ENCODE assay signal across 14 cellular contexts in the genomic region with DNA sequence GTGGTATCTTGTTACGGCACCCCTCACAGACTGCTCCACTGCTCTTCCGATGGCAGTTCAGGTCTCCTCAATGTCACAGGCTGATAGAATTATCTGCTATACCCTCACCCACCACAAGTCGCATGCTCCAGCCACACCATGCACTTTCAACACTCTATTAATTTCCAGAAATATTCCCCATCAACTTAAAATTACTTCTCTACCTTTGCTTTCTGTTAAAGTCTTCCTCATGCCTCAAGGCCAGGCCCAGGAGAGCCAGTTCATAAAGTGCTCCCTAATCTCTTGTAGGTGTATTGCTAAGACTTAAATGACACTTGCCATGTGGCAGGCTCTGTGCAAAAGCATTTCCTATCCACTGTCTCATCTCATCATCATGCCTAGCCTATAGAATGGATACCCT.
A peak's percentile ranks its signal among the peaks of the same experiment; 100 is the strongest.
DNase-seq lines count a peak whose midpoint lies in the region; ATAC-seq and TF ChIP-seq lines count a peak whose summit lies in the region.
"Had no signal": no experiment of that assay in that cellular context is flagged by ENCODE, and none has a peak within 500 bp of the region (broad histone marks: within the 10 kb centered on the region; RNA-seq: fewer than 3 reads in every experiment).

No MANE protein-coding gene starts in this region.

- H3K4me1 ChIP-seq in DND-41 (ENCODE audit: insufficient read depth, low read length): no peaks in the 10 kb centered on the region
- H3K4me1 ChIP-seq in GM23338 (ENCODE audit: insufficient read depth): no peaks in the 10 kb centered on the region
- H3K4me1 ChIP-seq in foreskin keratinocyte: no peaks in the 10 kb centered on the region
- peaks cover 3% of the 10 kb centered on the region for H3K4me1 ChIP-seq in ovary (ENCODE audit: insufficient read depth)
- H3K4me1 ChIP-seq: Peyer's patch had no signal

- no peaks in the 10 kb centered on the region for H3F3A ChIP-seq in GM23338 (replicated peaks; ENCODE audit: low read depth)

- H4K20me1 ChIP-seq in DND-41 (ENCODE audit: insufficient read depth, low read length): no peaks in the 10 kb centered on the region
- no peaks in the 10 kb centered on the region for H4K20me1 ChIP-seq in GM23338 (replicated peaks; ENCODE audit: insufficient read depth)

- H3K36me3 ChIP-seq in DND-41 (ENCODE audit: insufficient read depth, low read length): no peaks in the 10 kb centered on the region
- no peaks in the 10 kb centered on the region for H3K36me3 ChIP-seq in GM23338 (ENCODE audit: insufficient read depth)
- H3K36me3 ChIP-seq in ovary: no peaks in the 10 kb centered on the region
- H3K36me3 ChIP-seq: neutrophil, Peyer's patch had no signal

- no peak overlapping the region for H3K9ac ChIP-seq in DND-41 (ENCODE audit: low read depth, low read length)

- ATAC-seq in DND-41 (ENCODE audit: insufficient read depth, low read depth) (0 out of 3 replicates have a peak, but pooled peaks have one; percentile 33), GM23338 (peak; percentile 90), foreskin keratinocyte (peak; percentile 54), HG02610 (IDR thresholded peaks at IDR 0.05; ENCODE audit: unreplicated experiment) (no peak)
- ATAC-seq in effector memory CD8-positive, alpha-beta T cell (replicated peaks): no peak
- ATAC-seq: activated T-cell treated with anti-CD3 and anti-CD28 coated beads, Interleukin-2, amount 50 U/mL, for 72 hours; left colon had no signal

- no peak overlapping the region for H3K4me3 Mint-ChIP-seq in GM23338
- H3K4me3 Mint-ChIP-seq in effector memory CD8-positive, alpha-beta T cell: no peak overlapping the region
- H3K4me3 Mint-ChIP-seq: activated T-cell treated with anti-CD3 and anti-CD28 coated beads, Interleukin-2, amount 50 U/mL, for 72 hours had no signal

- no peak for TF ChIP-seq EP300 in ovary (IDR thresholded peaks at IDR 0.05)

- H3K79me2 ChIP-seq in DND-41 (ENCODE audit: insufficient read depth, low read length) (no peaks in the 10 kb centered on the region), GM23338 (replicated peaks; ENCODE audit: insufficient read depth) (no peaks in the 10 kb centered on the region)

- no peaks in the 10 kb centered on the region for H3K36me3 Mint-ChIP-seq in GM23338 (ENCODE audit: low read depth)
- H3K36me3 Mint-ChIP-seq in effector memory CD8-positive, alpha-beta T cell (ENCODE audit: insufficient read depth): no peaks in the 10 kb centered on the region

- intact Hi-C loops in ovary (cut with DNase I): no loop called here

- H3K4me3 ChIP-seq in DND-41 (ENCODE audit: low read depth in 1 of 2, low read length in 2 of 2) (no peak overlapping the region), GM23338 (no peak overlapping the region), NB4 (ENCODE audit: low read depth, low read length) (no peak overlapping the region), ovary (no peak overlapping the region)
- H3K4me3 ChIP-seq: Peyer's patch had no signal

- DNase-seq in DND-41 (no peak), GM23338 (ENCODE audit: low spot score) (peak; percentile 33), NB4 (ENCODE audit: low read depth) (peak; percentile 14), foreskin keratinocyte (no peak), ovary (no peak), mesenteric fat pad (ENCODE audit: low spot score) (no peak)
- no peak for DNase-seq in effector memory CD8-positive, alpha-beta T cell
- DNase-seq: activated T-cell treated with anti-CD3 and anti-CD28 coated beads, Interleukin-2, amount 50 U/mL, for 72 hours; COR-L47; left colon; NCI-H1092 treated with DMSO at 0.1 percent for 48 hours; Peyer's patch had no signal

- TF ChIP-seq CTCF in DND-41 (IDR thresholded peaks at IDR 0.05; ENCODE audit: borderline replicate concordance, extremely low read depth, low read length, poor library complexity, severe bottlenecking): peak; percentile 17
- peak; percentile 20 to 56 for TF ChIP-seq CTCF in GM23338 (conservative IDR thresholded peaks at IDR 0.05; ENCODE audit: low read depth in 2 of 2)
- no peak for TF ChIP-seq CTCF in NB4 (IDR thresholded peaks at IDR 0.05; ENCODE audit: low read depth, low read length)
- peak; percentile 19 for TF ChIP-seq CTCF in foreskin keratinocyte (conservative IDR thresholded peaks at IDR 0.05)
- TF ChIP-seq CTCF in ovary (IDR thresholded peaks at IDR 0.05): no peak

- 80 to 98% (median 94%) methylated on average over 3 of the region's 3 CpGs for WGBS in ovary, 3 donors

- H3K4me1 Mint-ChIP-seq in GM23338: no peaks in the 10 kb centered on the region; the same call in 1 of the 3 replicates
- no peaks in the 10 kb centered on the region for H3K4me1 Mint-ChIP-seq in effector memory CD8-positive, alpha-beta T cell (ENCODE audit: low read depth in 2 of 2)

- no peaks in the 10 kb centered on the region; the same call in 1 of the 2 replicates for H3K9me2 ChIP-seq in GM23338 (ENCODE audit: insufficient read depth)

- H3K9me3 ChIP-seq in DND-41 (ENCODE audit: insufficient read depth, low read length, severe bottlenecking): no peaks in the 10 kb centered on the region
- H3K9me3 ChIP-seq in ovary: no peaks in the 10 kb centered on the region
- H3K9me3 ChIP-seq: neutrophil, Peyer's patch had no signal

- no peaks in the 10 kb centered on the region; the same call in 2 of the 3 replicates for H3K9me3 Mint-ChIP-seq in GM23338
- H3K9me3 Mint-ChIP-seq in effector memory CD8-positive, alpha-beta T cell: no peaks in the 10 kb centered on the region

- H3K27ac Mint-ChIP-seq in GM23338: no peak overlapping the region
- H3K27ac Mint-ChIP-seq in effector memory CD8-positive, alpha-beta T cell: no peak overlapping the region
- H3K27ac Mint-ChIP-seq: activated T-cell treated with anti-CD3 and anti-CD28 coated beads, Interleukin-2, amount 50 U/mL, for 72 hours had no signal

- TF ChIP-seq POLR2A in NB4 (IDR thresholded peaks at IDR 0.05; ENCODE audit: extremely low read depth, insufficient read length) (no peak), ovary (IDR thresholded peaks at IDR 0.05) (no peak)

- H3K27me3 ChIP-seq in DND-41 (ENCODE audit: insufficient read depth, low read length, poor library complexity) (no peaks in the 10 kb centered on the region), GM23338 (ENCODE audit: insufficient read depth) (no peaks in the 10 kb centered on the region), foreskin keratinocyte (no peaks in the 10 kb centered on the region), ovary (no peaks in the 10 kb centered on the region)
- H3K27me3 ChIP-seq: neutrophil, Peyer's patch had no signal

- H3K4me2 ChIP-seq in DND-41 (ENCODE audit: insufficient read depth, low read length) (no peak overlapping the region), GM23338 (no peak overlapping the region)

- H2AFZ ChIP-seq in DND-41 (ENCODE audit: low read depth, low read length): no peak overlapping the region
- 0 out of 2 replicates have a peak overlapping the region, but pooled peaks have one; percentile 8 for H2AFZ ChIP-seq in GM23338

- H3K27me3 Mint-ChIP-seq in GM23338 (ENCODE audit: insufficient read depth, low read depth, poor library complexity): no peaks in the 10 kb centered on the region
- no peaks in the 10 kb centered on the region for H3K27me3 Mint-ChIP-seq in effector memory CD8-positive, alpha-beta T cell

- H3K27ac ChIP-seq in DND-41 (ENCODE audit: low read length) (no peak overlapping the region), GM23338 (ENCODE audit: low read depth) (no peak overlapping the region), foreskin keratinocyte (no peak overlapping the region), ovary (no peak overlapping the region)
- H3K27ac ChIP-seq: neutrophil, Peyer's patch had no signal

TF ChIP-seq in GM23338, 12 proteins besides CTCF, POLR2A, EP300 and RAD21 (continues in another document):
- TF ChIP-seq, protein P1, sequence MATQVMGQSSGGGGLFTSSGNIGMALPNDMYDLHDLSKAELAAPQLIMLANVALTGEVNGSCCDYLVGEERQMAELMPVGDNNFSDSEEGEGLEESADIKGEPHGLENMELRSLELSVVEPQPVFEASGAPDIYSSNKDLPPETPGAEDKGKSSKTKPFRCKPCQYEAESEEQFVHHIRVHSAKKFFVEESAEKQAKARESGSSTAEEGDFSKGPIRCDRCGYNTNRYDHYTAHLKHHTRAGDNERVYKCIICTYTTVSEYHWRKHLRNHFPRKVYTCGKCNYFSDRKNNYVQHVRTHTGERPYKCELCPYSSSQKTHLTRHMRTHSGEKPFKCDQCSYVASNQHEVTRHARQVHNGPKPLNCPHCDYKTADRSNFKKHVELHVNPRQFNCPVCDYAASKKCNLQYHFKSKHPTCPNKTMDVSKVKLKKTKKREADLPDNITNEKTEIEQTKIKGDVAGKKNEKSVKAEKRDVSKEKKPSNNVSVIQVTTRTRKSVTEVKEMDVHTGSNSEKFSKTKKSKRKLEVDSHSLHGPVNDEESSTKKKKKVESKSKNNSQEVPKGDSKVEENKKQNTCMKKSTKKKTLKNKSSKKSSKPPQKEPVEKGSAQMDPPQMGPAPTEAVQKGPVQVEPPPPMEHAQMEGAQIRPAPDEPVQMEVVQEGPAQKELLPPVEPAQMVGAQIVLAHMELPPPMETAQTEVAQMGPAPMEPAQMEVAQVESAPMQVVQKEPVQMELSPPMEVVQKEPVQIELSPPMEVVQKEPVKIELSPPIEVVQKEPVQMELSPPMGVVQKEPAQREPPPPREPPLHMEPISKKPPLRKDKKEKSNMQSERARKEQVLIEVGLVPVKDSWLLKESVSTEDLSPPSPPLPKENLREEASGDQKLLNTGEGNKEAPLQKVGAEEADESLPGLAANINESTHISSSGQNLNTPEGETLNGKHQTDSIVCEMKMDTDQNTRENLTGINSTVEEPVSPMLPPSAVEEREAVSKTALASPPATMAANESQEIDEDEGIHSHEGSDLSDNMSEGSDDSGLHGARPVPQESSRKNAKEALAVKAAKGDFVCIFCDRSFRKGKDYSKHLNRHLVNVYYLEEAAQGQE (IDR thresholded peaks at IDR 0.05; ENCODE audit: unreplicated experiment): no peak
- TF ChIP-seq EZH2 (IDR thresholded peaks at IDR 0.05; ENCODE audit: low read depth, unreplicated experiment): no peak
- TF ChIP-seq JUNB (IDR thresholded peaks at IDR 0.05; ENCODE audit: unreplicated experiment): no peak
- no peak for TF ChIP-seq NANOG (IDR thresholded peaks at IDR 0.05; ENCODE audit: borderline replicate concordance)
- TF ChIP-seq STAT1 (IDR thresholded peaks at IDR 0.05; ENCODE audit: unreplicated experiment): no peak
- no peak for TF ChIP-seq CREB1 (CRISPR knock-in tag; IDR thresholded peaks at IDR 0.05; ENCODE audit: low read depth)
- TF ChIP-seq ZNF331 (CRISPR knock-in tag; IDR thresholded peaks at IDR 0.05; ENCODE audit: low read depth): no peak
- no peak for TF ChIP-seq ZNF114 (CRISPR knock-in tag; IDR thresholded peaks at IDR 0.05)

Comparison
In these comparisons a context has a peak if more than half of its experiments do, and no peak if none do; other contexts are left out.
1. ATAC-seq: peak in DND-41 (single experiment), GM23338 (single experiment) and foreskin keratinocyte (single experiment); none in effector memory CD8-positive, alpha-beta T cell (single experiment) and HG02610 (single experiment).
2. DNase-seq: peak in GM23338 (single experiment) and NB4 (single experiment); none in DND-41 (single experiment), foreskin keratinocyte (0 of 2), ovary (0 of 5), effector memory CD8-positive, alpha-beta T cell (0 of 3) and mesenteric fat pad (single experiment).
3. CTCF ChIP-seq: peak in DND-41 (single experiment), GM23338 (2 of 2) and foreskin keratinocyte (single experiment); none in NB4 (single experiment) and ovary (0 of 3).